ENCODE assay signal across 8 cellular contexts in the genomic region with DNA sequence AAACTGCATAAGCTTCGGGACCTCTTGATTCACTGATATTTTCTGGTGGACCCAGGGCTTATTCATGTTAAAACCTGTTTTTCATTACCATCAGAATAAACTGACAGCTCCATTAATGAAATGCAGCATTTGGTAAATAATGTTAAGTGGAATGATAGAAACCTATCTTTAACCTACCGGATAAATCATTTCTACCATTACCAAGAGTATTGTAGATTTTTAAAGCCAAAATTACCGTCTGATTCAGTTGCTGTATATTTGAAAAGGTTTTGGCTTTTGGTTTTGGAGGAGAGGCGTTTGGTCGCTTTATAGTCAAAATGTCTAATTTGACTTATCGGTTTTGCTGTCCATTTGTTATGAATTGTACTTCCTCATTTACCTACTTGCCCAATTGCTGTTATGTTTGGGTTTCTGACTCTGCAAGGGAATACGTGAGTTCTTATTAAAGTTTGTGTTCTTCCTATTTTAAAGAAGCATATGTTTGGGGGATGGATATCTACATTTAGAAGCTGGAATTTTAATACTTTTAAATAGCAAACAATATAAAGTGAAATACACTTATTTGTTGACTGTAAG. TPM values are rescaled to one million over a fixed set of nuclear protein-coding genes. Genes with fewer than 3 reads are reported as not detected.
DNase-seq lines count a peak whose midpoint lies in the region; ATAC-seq and TF ChIP-seq lines count a peak whose summit lies in the region.

No MANE protein-coding gene starts in this region.

- peak overlapping the region; percentile 41 for H3K9ac ChIP-seq in iPS-18a (ENCODE audit: low read length)

- no peak for DNase-seq in activated naive CD4-positive, alpha-beta T cell treated with anti-CD3 and anti-CD28 coated beads, Interleukin-2, amount 10 ng/mL, durations not matched to agents 7 days and 5 days
- DNase-seq in activated naive CD4-positive, alpha-beta T cell treated with Interleukin-2 at 50 U/mL for 16 hours: no peak
- DNase-seq in WTC11 (ENCODE audit: low spot score) (no peak), substantia nigra (lab: John Stamatoyannopoulos, UW) (no peak), epidermal melanocyte (ENCODE audit: insufficient read length, low spot score) (no peak)
- DNase-seq in activated CD4-positive, alpha-beta T cell treated with anti-CD3 and anti-CD28 coated beads for 48 hours: no peak

- ATAC-seq in WTC11: no peak
- no peak for ATAC-seq in HG03025 (IDR thresholded peaks at IDR 0.05; ENCODE audit: low FRiP score, unreplicated experiment)

- H3K9me3 ChIP-seq in iPS-18a (ENCODE audit: control insufficient read depth, low read depth, low read length): no peaks in the 10 kb centered on the region

- H3K4me3 Mint-ChIP-seq in activated naive CD4-positive, alpha-beta T cell treated with anti-CD3 and anti-CD28 coated beads, Interleukin-2, amount 10 ng/mL, durations not matched to agents 7 days and 5 days: peak overlapping the region; percentile 75
- H3K4me3 Mint-ChIP-seq in WTC11: peak overlapping the region; percentile 84

- peaks cover 5% of the 10 kb centered on the region for H3K27me3 Mint-ChIP-seq in activated naive CD4-positive, alpha-beta T cell treated with anti-CD3 and anti-CD28 coated beads, Interleukin-2, amount 10 ng/mL, durations not matched to agents 7 days and 5 days
- no peaks in the 10 kb centered on the region for H3K27me3 Mint-ChIP-seq in WTC11 (ENCODE audit: low read depth)

- H3K4me1 Mint-ChIP-seq in activated naive CD4-positive, alpha-beta T cell treated with anti-CD3 and anti-CD28 coated beads, Interleukin-2, amount 10 ng/mL, durations not matched to agents 7 days and 5 days: peaks cover 43% of the 10 kb centered on the region
- H3K4me1 Mint-ChIP-seq in WTC11: peaks cover 41% of the 10 kb centered on the region

- H3K27ac ChIP-seq in iPS-18a (ENCODE audit: low read length): peak overlapping the region; percentile 3
- H3K27ac ChIP-seq in substantia nigra (ENCODE audit: low read depth, low read length, poor library complexity, severe bottlenecking): peak overlapping the region; percentile 73

- peaks cover 16% of the 10 kb centered on the region for H3K4me1 ChIP-seq in iPS-18a (ENCODE audit: control insufficient read depth, low read depth, low read length)

- CTCF ChIA-PET in activated naive CD4-positive, alpha-beta T cell treated with anti-CD3 and anti-CD28 coated beads, Interleukin-2, amount 10 ng/mL, durations not matched to agents 7 days and 5 days (lab: Charles Lee): interaction anchor here (0.9 kb wide), 1 partner anchor 64 kb away, joined by 3 read pairs; no protein-coding TSS in a partner anchor
- CTCF ChIA-PET in WTC11 (lab: Charles Lee): interaction anchor here (0.7 to 1.7 kb wide), 3 partner anchors 15 to 616 kb away, joined by 3 to 4 read pairs (median 3); no protein-coding TSS in a partner anchor

- POLR2A ChIA-PET in WTC11 (lab: Charles Lee): interaction anchor here (0.9 to 1.6 kb wide), 6 partner anchors 13 to 156 kb away, joined by 3 to 5 read pairs (median 4); no protein-coding TSS in a partner anchor

- peaks cover 20% of the 10 kb centered on the region for H3K36me3 Mint-ChIP-seq in activated naive CD4-positive, alpha-beta T cell treated with anti-CD3 and anti-CD28 coated beads, Interleukin-2, amount 10 ng/mL, durations not matched to agents 7 days and 5 days
- H3K36me3 Mint-ChIP-seq in WTC11: peaks cover 8% of the 10 kb centered on the region

- H3K36me3 ChIP-seq in iPS-18a (ENCODE audit: control insufficient read depth, low read depth, low read length): no peaks in the 10 kb centered on the region

- TF ChIP-seq CTCF in WTC11 (IDR thresholded peaks at IDR 0.05): no peak

- peak overlapping the region; percentile 85 for H3K27ac Mint-ChIP-seq in activated naive CD4-positive, alpha-beta T cell treated with anti-CD3 and anti-CD28 coated beads, Interleukin-2, amount 10 ng/mL, durations not matched to agents 7 days and 5 days
- H3K27ac Mint-ChIP-seq in WTC11: no peak overlapping the region

- no peaks in the 10 kb centered on the region for H3K9me3 Mint-ChIP-seq in activated naive CD4-positive, alpha-beta T cell treated with anti-CD3 and anti-CD28 coated beads, Interleukin-2, amount 10 ng/mL, durations not matched to agents 7 days and 5 days
- no peaks in the 10 kb centered on the region for H3K9me3 Mint-ChIP-seq in WTC11

- H3K4me3 ChIP-seq in iPS-18a (ENCODE audit: low read length): peak overlapping the region; percentile 78

- H3K27me3 ChIP-seq in iPS-18a (ENCODE audit: control insufficient read depth, insufficient read depth, low read length): no peaks in the 10 kb centered on the region

TF ChIP-seq in WTC11, 78 proteins besides CTCF, POLR2A, EP300 and RAD21 (continues in another document):
- TF ChIP-seq SMAD4 (CRISPR knock-in tag; IDR thresholded peaks at IDR 0.05): no peak
- TF ChIP-seq ELF4 (CRISPR knock-in tag; IDR thresholded peaks at IDR 0.05; ENCODE audit: low read depth): no peak
- TF ChIP-seq, protein P1, sequence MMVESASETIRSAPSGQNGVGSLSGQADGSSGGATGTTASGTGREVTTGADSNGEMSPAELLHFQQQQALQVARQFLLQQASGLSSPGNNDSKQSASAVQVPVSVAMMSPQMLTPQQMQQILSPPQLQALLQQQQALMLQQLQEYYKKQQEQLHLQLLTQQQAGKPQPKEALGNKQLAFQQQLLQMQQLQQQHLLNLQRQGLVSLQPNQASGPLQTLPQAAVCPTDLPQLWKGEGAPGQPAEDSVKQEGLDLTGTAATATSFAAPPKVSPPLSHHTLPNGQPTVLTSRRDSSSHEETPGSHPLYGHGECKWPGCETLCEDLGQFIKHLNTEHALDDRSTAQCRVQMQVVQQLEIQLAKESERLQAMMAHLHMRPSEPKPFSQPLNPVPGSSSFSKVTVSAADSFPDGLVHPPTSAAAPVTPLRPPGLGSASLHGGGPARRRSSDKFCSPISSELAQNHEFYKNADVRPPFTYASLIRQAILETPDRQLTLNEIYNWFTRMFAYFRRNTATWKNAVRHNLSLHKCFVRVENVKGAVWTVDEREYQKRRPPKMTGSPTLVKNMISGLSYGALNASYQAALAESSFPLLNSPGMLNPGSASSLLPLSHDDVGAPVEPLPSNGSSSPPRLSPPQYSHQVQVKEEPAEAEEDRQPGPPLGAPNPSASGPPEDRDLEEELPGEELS (CRISPR knock-in tag; IDR thresholded peaks at IDR 0.05): no peak
- TF ChIP-seq, protein P2, sequence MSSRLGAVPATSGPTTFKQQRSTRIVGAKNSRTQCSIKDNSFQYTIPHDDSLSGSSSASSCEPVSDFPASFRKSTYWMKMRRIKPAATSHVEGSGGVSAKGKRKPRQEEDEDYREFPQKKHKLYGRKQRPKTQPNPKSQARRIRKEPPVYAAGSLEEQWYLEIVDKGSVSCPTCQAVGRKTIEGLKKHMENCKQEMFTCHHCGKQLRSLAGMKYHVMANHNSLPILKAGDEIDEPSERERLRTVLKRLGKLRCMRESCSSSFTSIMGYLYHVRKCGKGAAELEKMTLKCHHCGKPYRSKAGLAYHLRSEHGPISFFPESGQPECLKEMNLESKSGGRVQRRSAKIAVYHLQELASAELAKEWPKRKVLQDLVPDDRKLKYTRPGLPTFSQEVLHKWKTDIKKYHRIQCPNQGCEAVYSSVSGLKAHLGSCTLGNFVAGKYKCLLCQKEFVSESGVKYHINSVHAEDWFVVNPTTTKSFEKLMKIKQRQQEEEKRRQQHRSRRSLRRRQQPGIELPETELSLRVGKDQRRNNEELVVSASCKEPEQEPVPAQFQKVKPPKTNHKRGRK (CRISPR knock-in tag; IDR thresholded peaks at IDR 0.05; ENCODE audit: borderline replicate concordance): no peak
- TF ChIP-seq CREB1 (CRISPR knock-in tag; IDR thresholded peaks at IDR 0.05): no peak
- TF ChIP-seq GRHL2 (CRISPR knock-in tag; IDR thresholded peaks at IDR 0.05; ENCODE audit: insufficient replicate concordance, severe bottlenecking): no peak
- TF ChIP-seq TEAD4 (CRISPR knock-in tag; IDR thresholded peaks at IDR 0.05): no peak
- TF ChIP-seq FOXJ3 (CRISPR knock-in tag; IDR thresholded peaks at IDR 0.05; ENCODE audit: borderline replicate concordance): no peak
- no peak for TF ChIP-seq RELA (CRISPR knock-in tag; IDR thresholded peaks at IDR 0.05; ENCODE audit: borderline replicate concordance)
- no peak for TF ChIP-seq RORB (CRISPR knock-in tag; IDR thresholded peaks at IDR 0.05)
- no peak for TF ChIP-seq NR2C2 (CRISPR knock-in tag; IDR thresholded peaks at IDR 0.05)
- TF ChIP-seq, protein P3, sequence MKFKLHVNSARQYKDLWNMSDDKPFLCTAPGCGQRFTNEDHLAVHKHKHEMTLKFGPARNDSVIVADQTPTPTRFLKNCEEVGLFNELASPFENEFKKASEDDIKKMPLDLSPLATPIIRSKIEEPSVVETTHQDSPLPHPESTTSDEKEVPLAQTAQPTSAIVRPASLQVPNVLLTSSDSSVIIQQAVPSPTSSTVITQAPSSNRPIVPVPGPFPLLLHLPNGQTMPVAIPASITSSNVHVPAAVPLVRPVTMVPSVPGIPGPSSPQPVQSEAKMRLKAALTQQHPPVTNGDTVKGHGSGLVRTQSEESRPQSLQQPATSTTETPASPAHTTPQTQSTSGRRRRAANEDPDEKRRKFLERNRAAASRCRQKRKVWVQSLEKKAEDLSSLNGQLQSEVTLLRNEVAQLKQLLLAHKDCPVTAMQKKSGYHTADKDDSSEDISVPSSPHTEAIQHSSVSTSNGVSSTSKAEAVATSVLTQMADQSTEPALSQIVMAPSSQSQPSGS (CRISPR knock-in tag; IDR thresholded peaks at IDR 0.05; ENCODE audit: borderline replicate concordance, low read depth): no peak
- TF ChIP-seq ETV6 (CRISPR knock-in tag; IDR thresholded peaks at IDR 0.05): no peak
- no peak for TF ChIP-seq ZNF219 (CRISPR knock-in tag; IDR thresholded peaks at IDR 0.05; ENCODE audit: borderline replicate concordance)
- TF ChIP-seq, protein P4, sequence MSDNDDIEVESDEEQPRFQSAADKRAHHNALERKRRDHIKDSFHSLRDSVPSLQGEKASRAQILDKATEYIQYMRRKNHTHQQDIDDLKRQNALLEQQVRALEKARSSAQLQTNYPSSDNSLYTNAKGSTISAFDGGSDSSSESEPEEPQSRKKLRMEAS (CRISPR knock-in tag; IDR thresholded peaks at IDR 0.05): no peak
- no peak for TF ChIP-seq OVOL2 (CRISPR knock-in tag; IDR thresholded peaks at IDR 0.05; ENCODE audit: borderline replicate concordance)

RNA-seq across cellular contexts. Expression of a gene that starts 1.1 kb away (rescaled TPM):
- total RNA-seq in WTC11 (2021): 74.4 to 86.2 TPM (median 80.7 TPM) in 3 replicates
